1 cellular context compared by ENCODE assay signal in the genomic region with DNA sequence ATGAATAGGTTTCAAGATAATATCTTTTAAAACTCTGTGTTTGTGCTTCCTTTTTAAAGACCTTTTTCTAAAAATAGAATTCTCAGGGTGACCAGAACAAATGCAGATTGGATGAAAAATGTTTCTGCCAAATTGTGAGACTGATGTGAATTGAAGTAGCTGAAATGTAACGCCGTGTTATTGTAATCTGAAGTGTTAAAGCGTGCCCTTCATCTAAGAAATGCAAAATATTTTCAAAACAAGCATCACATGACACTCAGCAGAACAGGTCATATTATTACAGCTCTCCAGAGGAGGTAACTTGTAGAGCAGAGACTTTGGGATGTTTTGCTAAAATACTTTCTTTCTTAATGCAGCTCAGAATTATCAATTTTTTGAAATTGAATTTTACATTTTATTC.
TF ChIP-seq lines count a peak whose summit lies in the region.

No MANE protein-coding gene starts in this region.

TF ChIP-seq in GM23338, 12 proteins besides CTCF, POLR2A, EP300 and RAD21:
- TF ChIP-seq, protein P1, sequence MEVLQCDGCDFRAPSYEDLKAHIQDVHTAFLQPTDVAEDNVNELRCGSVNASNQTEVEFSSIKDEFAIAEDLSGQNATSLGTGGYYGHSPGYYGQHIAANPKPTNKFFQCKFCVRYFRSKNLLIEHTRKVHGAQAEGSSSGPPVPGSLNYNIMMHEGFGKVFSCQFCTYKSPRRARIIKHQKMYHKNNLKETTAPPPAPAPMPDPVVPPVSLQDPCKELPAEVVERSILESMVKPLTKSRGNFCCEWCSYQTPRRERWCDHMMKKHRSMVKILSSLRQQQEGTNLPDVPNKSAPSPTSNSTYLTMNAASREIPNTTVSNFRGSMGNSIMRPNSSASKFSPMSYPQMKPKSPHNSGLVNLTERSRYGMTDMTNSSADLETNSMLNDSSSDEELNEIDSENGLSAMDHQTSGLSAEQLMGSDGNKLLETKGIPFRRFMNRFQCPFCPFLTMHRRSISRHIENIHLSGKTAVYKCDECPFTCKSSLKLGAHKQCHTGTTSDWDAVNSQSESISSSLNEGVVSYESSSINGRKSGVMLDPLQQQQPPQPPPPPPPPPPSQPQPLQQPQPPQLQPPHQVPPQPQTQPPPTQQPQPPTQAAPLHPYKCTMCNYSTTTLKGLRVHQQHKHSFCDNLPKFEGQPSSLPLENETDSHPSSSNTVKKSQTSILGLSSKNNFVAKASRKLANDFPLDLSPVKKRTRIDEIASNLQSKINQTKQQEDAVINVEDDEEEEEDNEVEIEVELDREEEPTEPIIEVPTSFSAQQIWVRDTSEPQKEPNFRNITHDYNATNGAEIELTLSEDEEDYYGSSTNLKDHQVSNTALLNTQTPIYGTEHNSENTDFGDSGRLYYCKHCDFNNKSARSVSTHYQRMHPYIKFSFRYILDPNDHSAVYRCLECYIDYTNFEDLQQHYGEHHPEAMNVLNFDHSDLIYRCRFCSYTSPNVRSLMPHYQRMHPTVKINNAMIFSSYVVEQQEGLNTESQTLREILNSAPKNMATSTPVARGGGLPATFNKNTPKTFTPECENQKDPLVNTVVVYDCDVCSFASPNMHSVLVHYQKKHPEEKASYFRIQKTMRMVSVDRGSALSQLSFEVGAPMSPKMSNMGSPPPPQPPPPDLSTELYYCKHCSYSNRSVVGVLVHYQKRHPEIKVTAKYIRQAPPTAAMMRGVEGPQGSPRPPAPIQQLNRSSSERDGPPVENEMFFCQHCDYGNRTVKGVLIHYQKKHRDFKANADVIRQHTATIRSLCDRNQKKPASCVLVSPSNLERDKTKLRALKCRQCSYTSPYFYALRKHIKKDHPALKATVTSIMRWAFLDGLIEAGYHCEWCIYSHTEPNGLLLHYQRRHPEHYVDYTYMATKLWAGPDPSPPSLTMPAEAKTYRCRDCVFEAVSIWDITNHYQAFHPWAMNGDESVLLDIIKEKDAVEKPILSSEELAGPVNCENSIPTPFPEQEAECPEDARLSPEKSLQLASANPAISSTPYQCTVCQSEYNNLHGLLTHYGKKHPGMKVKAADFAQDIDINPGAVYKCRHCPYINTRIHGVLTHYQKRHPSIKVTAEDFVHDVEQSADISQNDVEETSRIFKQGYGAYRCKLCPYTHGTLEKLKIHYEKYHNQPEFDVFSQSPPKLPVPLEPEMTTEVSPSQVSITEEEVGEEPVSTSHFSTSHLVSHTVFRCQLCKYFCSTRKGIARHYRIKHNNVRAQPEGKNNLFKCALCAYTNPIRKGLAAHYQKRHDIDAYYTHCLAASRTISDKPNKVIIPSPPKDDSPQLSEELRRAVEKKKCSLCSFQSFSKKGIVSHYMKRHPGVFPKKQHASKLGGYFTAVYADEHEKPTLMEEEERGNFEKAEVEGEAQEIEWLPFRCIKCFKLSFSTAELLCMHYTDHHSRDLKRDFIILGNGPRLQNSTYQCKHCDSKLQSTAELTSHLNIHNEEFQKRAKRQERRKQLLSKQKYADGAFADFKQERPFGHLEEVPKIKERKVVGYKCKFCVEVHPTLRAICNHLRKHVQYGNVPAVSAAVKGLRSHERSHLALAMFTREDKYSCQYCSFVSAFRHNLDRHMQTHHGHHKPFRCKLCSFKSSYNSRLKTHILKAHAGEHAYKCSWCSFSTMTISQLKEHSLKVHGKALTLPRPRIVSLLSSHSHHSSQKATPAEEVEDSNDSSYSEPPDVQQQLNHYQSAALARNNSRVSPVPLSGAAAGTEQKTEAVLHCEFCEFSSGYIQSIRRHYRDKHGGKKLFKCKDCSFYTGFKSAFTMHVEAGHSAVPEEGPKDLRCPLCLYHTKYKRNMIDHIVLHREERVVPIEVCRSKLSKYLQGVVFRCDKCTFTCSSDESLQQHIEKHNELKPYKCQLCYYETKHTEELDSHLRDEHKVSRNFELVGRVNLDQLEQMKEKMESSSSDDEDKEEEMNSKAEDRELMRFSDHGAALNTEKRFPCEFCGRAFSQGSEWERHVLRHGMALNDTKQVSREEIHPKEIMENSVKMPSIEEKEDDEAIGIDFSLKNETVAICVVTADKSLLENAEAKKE (CRISPR knock-in tag; IDR thresholded peaks at IDR 0.05) = no peak
- no peak for TF ChIP-seq EZH2phosphoT487 (IDR thresholded peaks at IDR 0.05; ENCODE audit: unreplicated experiment)
- TF ChIP-seq, protein P2, sequence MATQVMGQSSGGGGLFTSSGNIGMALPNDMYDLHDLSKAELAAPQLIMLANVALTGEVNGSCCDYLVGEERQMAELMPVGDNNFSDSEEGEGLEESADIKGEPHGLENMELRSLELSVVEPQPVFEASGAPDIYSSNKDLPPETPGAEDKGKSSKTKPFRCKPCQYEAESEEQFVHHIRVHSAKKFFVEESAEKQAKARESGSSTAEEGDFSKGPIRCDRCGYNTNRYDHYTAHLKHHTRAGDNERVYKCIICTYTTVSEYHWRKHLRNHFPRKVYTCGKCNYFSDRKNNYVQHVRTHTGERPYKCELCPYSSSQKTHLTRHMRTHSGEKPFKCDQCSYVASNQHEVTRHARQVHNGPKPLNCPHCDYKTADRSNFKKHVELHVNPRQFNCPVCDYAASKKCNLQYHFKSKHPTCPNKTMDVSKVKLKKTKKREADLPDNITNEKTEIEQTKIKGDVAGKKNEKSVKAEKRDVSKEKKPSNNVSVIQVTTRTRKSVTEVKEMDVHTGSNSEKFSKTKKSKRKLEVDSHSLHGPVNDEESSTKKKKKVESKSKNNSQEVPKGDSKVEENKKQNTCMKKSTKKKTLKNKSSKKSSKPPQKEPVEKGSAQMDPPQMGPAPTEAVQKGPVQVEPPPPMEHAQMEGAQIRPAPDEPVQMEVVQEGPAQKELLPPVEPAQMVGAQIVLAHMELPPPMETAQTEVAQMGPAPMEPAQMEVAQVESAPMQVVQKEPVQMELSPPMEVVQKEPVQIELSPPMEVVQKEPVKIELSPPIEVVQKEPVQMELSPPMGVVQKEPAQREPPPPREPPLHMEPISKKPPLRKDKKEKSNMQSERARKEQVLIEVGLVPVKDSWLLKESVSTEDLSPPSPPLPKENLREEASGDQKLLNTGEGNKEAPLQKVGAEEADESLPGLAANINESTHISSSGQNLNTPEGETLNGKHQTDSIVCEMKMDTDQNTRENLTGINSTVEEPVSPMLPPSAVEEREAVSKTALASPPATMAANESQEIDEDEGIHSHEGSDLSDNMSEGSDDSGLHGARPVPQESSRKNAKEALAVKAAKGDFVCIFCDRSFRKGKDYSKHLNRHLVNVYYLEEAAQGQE (IDR thresholded peaks at IDR 0.05; ENCODE audit: unreplicated experiment) = no peak
- TF ChIP-seq EZH2 (IDR thresholded peaks at IDR 0.05; ENCODE audit: low read depth, unreplicated experiment) = no peak
- no peak for TF ChIP-seq POLR2AphosphoS5 (IDR thresholded peaks at IDR 0.05; ENCODE audit: low read depth)
- no peak for TF ChIP-seq ZNF114 (CRISPR knock-in tag; IDR thresholded peaks at IDR 0.05)
- TF ChIP-seq, protein P3, sequence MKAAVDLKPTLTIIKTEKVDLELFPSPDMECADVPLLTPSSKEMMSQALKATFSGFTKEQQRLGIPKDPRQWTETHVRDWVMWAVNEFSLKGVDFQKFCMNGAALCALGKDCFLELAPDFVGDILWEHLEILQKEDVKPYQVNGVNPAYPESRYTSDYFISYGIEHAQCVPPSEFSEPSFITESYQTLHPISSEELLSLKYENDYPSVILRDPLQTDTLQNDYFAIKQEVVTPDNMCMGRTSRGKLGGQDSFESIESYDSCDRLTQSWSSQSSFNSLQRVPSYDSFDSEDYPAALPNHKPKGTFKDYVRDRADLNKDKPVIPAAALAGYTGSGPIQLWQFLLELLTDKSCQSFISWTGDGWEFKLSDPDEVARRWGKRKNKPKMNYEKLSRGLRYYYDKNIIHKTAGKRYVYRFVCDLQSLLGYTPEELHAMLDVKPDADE (IDR thresholded peaks at IDR 0.05) = no peak
- TF ChIP-seq CREB1 (CRISPR knock-in tag; IDR thresholded peaks at IDR 0.05; ENCODE audit: low read depth) = no peak
- TF ChIP-seq JUNB (IDR thresholded peaks at IDR 0.05; ENCODE audit: unreplicated experiment) = no peak
- no peak for TF ChIP-seq NANOG (IDR thresholded peaks at IDR 0.05; ENCODE audit: borderline replicate concordance)
- no peak for TF ChIP-seq STAT1 (IDR thresholded peaks at IDR 0.05; ENCODE audit: unreplicated experiment)
